8 cellular contexts compared by ENCODE assay signal in the genomic region with DNA sequence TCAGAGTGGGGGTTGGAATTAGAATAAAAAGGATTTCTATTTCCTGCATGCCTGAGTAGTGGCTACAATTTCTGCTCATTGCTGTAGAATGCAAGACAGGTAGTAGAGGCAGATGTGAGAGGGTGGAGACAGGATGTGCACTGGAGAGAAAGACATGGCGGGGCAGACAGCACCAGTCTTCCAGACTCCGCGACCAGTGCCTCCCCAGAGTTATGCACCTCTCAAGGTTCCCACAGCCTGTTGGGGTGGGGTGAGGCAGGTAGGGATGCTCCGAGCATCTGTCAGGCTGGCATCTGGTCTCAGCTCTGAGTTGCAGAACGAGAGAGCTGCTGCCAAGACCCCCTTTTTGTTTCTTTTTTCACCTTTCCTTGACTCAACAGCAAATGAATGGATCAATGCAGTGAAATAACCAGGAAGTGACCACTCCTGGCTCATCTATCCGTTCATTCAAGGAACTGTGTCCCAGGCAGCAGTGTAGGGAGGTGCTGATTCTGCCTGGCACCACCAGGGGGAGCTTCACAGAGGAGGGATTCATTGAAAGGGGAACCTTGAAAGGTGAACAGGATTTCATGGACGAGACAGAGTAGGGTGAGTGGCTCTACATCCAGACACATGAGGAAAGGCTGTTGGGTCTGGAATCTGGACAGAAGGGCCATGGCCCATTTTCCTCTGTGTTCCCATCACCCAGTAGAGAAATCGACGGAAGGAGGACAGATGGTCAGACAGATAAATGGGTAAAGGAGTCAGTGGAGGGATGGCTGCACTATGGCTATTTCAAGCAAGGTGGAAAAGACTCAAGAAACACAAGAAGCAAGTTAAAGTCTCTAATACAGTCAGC. TPM values are rescaled to one million over a fixed set of nuclear protein-coding genes. Genes with fewer than 3 reads are reported as not detected.
DNase-seq lines count a peak whose midpoint lies in the region; ATAC-seq, FAIRE-seq and TF ChIP-seq lines count a peak whose summit lies in the region.

No MANE protein-coding gene starts in this region.

- peak; percentile 60 for FAIRE-seq in D721Med (lab: Jason Lieb, UNC)

- no peak overlapping the region for H3K4me3 ChIP-seq in body of pancreas

- H3K9me3 ChIP-seq in body of pancreas = no peaks in the 10 kb centered on the region

- H3K27ac ChIP-seq in body of pancreas = no peak overlapping the region

- no peaks in the 10 kb centered on the region for H3K27me3 ChIP-seq in body of pancreas

- no peaks in the 10 kb centered on the region for H3K4me1 ChIP-seq in body of pancreas

- no peak for TF ChIP-seq POLR2A in body of pancreas (IDR thresholded peaks at IDR 0.05)

- TF ChIP-seq CTCF in D721Med (IDR thresholded peaks at IDR 0.05; ENCODE audit: insufficient read depth, missing control alignments) (peak; percentile 90), GM20000 (IDR thresholded peaks at IDR 0.05; ENCODE audit: extremely low read depth, missing control alignments) (peak; percentile 94), body of pancreas (IDR thresholded peaks at IDR 0.05) (peak; percentile 74 to 86 (median 78))

- WGBS in body of pancreas, 2 donors = 22 to 30% methylated on average over 5 to 9 of the region's 9 CpGs

- DNase-seq in D721Med (ENCODE audit: insufficient read length, low spot score) (no peak), GM20000 (ENCODE audit: low spot score) (peak; percentile 77), LoVo (ENCODE audit: low spot score) (peak; percentile 62), T1000 (lab: John Stamatoyannopoulos, UW) (peak; percentile 27), body of pancreas (peak; percentile 52 to 69 (median 66)), iPS-NIHi7 (ENCODE audit: extremely low spot score) (peak; percentile 89)
- DNase-seq in stimulated activated CD4-positive, alpha-beta T cell treated with anti-CD3 and anti-CD28 coated beads, Interleukin-15, amount 100 ng/mL, for 24 hours = peak; percentile 73

- no peaks in the 10 kb centered on the region for H3K36me3 ChIP-seq in body of pancreas (replicated peaks in 1 of 2; ENCODE audit: insufficient read depth in 1 of 2, low read depth in 2 of 2)

- ATAC-seq in body of pancreas = peak; percentile 81
- no peak for ATAC-seq in HG03565 (IDR thresholded peaks at IDR 0.05; ENCODE audit: unreplicated experiment)

- intact Hi-C loops in body of pancreas (cut with DNase I) = no loop called here

RNA-seq across cellular contexts. Expression of gene SLC18A3, which starts 17.2 kb away (rescaled TPM):
- not detected for total RNA-seq in body of pancreas

RNA-seq across cellular contexts. Expression of gene CHAT, which starts 20.9 kb away (rescaled TPM):
- total RNA-seq in body of pancreas = under 1 TPM in 1 of 2 donors, not detected in 1; 0.26 TPM

RNA-seq across cellular contexts. Expression of gene ERCC6, which starts 54.0 kb away (rescaled TPM):
- total RNA-seq in body of pancreas = 10 to 100 TPM; 15.6 to 16.8 TPM
